8 cellular contexts compared by ENCODE assay signal in genomic region chr15:78055923-78056713, GRCh38. TPM values are rescaled to one million over a fixed set of nuclear protein-coding genes. Genes with fewer than 3 reads are reported as not detected.
DNase-seq lines count a peak whose midpoint lies in the region; ATAC-seq, FAIRE-seq and TF ChIP-seq lines count a peak whose summit lies in the region.

No MANE protein-coding gene starts in this region.

- CTCF ChIA-PET in A549 (lab: Yijun Ruan, JAX) = interaction anchor here (1.3 to 1.6 kb wide), 4 partner anchors 13 to 52 kb away, joined by 3 to 5 read pairs (median 4); no protein-coding TSS in a partner anchor

- H3K27me3 ChIP-seq in HL-60 (ENCODE audit: insufficient read depth, poor library complexity, severe bottlenecking) (no peaks in the 10 kb centered on the region), left lung (no peaks in the 10 kb centered on the region), H7 (ENCODE audit: control insufficient read depth, insufficient read depth, low read length) (no peaks in the 10 kb centered on the region)

- H3K4me2 ChIP-seq in A549 = peak overlapping the region; percentile 60

- no peak overlapping the region for H3K4me3 ChIP-seq in A549
- no peak overlapping the region for H3K4me3 ChIP-seq in HL-60 (replicated peaks; ENCODE audit: insufficient read depth, low read length)
- H3K4me3 ChIP-seq in left lung = no peak overlapping the region
- H3K4me3 ChIP-seq in H7 (ENCODE audit: insufficient read depth, low read depth, low read length) = no peak overlapping the region

- H3K4me1 ChIP-seq in A549 = peaks cover 48% of the 10 kb centered on the region
- H3K4me1 ChIP-seq in left lung = peaks cover 35 to 95% of the 10 kb centered on the region in 2 donors

- 44% methylated on average over 2 of the region's 2 CpGs for WGBS in A549 (ENCODE audit: missing lambda C conversion rate)

- no peak for TF ChIP-seq EP300 in A549 (IDR thresholded peaks at IDR 0.05)

- no peak for TF ChIP-seq RAD21 in A549 (conservative IDR thresholded peaks at IDR 0.05 in 1 of 2, IDR thresholded peaks at IDR 0.05 in 1 of 2)

- no peak for FAIRE-seq in A549 (lab: Jason Lieb, UNC)

- H3K27ac ChIP-seq in A549 (peak overlapping the region; percentile 37 to 78), HL-60 (replicated peaks) (peak overlapping the region; percentile 45), angular gyrus (ENCODE audit: low read depth, low read length) (peak overlapping the region; percentile 7), left lung (peak overlapping the region; percentile 68 to 82)

- intact Hi-C loops in left lung (cut with DNase I) = no loop called here

- H3K9me3 ChIP-seq in A549 (no peaks in the 10 kb centered on the region), left lung (no peaks in the 10 kb centered on the region)

- H3K36me3 ChIP-seq in left lung (peaks cover 0 to 10% of the 10 kb centered on the region in 2 donors), H7 (replicated peaks; ENCODE audit: control insufficient read depth, insufficient read depth, low read length) (no peaks in the 10 kb centered on the region)

- TF ChIP-seq POLR2A in A549 (IDR thresholded peaks at IDR 0.05; ENCODE audit: low read length) = no peak

- TF ChIP-seq CTCF in A549 (IDR thresholded peaks at IDR 0.05) (no peak), HL-60 (IDR thresholded peaks at IDR 0.05; ENCODE audit: insufficient read depth, low read length) (no peak), left lung (IDR thresholded peaks at IDR 0.05) (no peak)

- peak in 1 of 2 experiments; percentile 36 for DNase-seq in A549 (ENCODE audit: low read depth in 1 of 2, low spot score in 1 of 2)
- no peak for DNase-seq in HL-60 (ENCODE audit: low read depth in 1 of 2, low spot score in 1 of 2)
- DNase-seq in left lung = no peak
- DNase-seq in stimulated activated CD4-positive, alpha-beta T cell treated with anti-CD3 and anti-CD28 coated beads, Interleukin-2, amount 100 ng/mL, for 48 hours = no peak
- DNase-seq in H7 = no peak
- no peak for DNase-seq in activated CD4-positive, CD25-positive, alpha-beta regulatory T cell (lab: John Stamatoyannopoulos, UW)
- no peak for DNase-seq in RKO (ENCODE audit: low spot score)

- POLR2A ChIA-PET in A549 (lab: Yijun Ruan, JAX) = no interaction called here

- ATAC-seq in A549 (peak; percentile 80 to 86), left lung (peak; percentile 85)

TF ChIP-seq in A549, 52 proteins besides CTCF, POLR2A, EP300 and RAD21:
- TF ChIP-seq MAX (IDR thresholded peaks at IDR 0.05) = no peak
- TF ChIP-seq JUNB (IDR thresholded peaks at IDR 0.05) = no peak
TF ChIP-seq in A549: peak in this region for 0.

RNA-seq across cellular contexts. Expression of gene TBC1D2B, which starts 21.4 kb away (rescaled TPM):
- polyA plus RNA-seq in A549 (2011; rRNA removed) (13.9 and 14.9 TPM in 2 replicates), A549 (2017; fragmentation: RNase III; extraction: RNeasy Plus Mini Kit Qiagen cat#74134 plus additional on column Dnase treatment) (11.4 to 13.6 TPM (median 12.6 TPM) in 3 replicates)
- polyA plus RNA-seq in A549 (2012; cell fraction: cytosol; rRNA removed) = 9.4 and 11.8 TPM in 2 replicates
- 34.3 and 50.0 TPM in 2 replicates for polyA plus RNA-seq in A549 (2012; cell fraction: nucleus; rRNA removed)
- 18.8 and 19.0 TPM in 2 replicates for polyA minus RNA-seq in A549 (2011; rRNA and poly(A)+ RNA removed)
- total RNA-seq in left lung = 10 to 100 TPM; 56.2 to 64.9 TPM
- 9.9 and 15.7 TPM in 2 replicates for total RNA-seq in H7 (2014; rRNA removed; shearing (Covaris generic))

RNA-seq across cellular contexts. Expression of gene SH2D7, which starts 36.2 kb away (rescaled TPM):
- not detected in 2 replicates for polyA plus RNA-seq in A549 (2011; rRNA removed)
- not detected in 2 replicates for polyA plus RNA-seq in A549 (2012; cell fraction: cytosol; rRNA removed)
- not detected in 2 replicates for polyA plus RNA-seq in A549 (2012; cell fraction: nucleus; rRNA removed)
- polyA plus RNA-seq in A549 (2017; fragmentation: RNase III; extraction: RNeasy Plus Mini Kit Qiagen cat#74134 plus additional on column Dnase treatment) = not detected in 3 replicates
- polyA minus RNA-seq in A549 (2011; rRNA and poly(A)+ RNA removed) = not detected in 2 replicates
- total RNA-seq in left lung = not detected
- not detected in 2 replicates for total RNA-seq in H7 (2014; rRNA removed; shearing (Covaris generic))

Comparison
In these comparisons a context has a peak if more than half of its experiments do, and no peak if none do; other contexts are left out.
1. H3K27ac ChIP-seq: peak in every context shown above with its lines; median percentile 75 in left lung; 58 in A549; 45 in HL-60; 7 in angular gyrus.